Comparison of ENCODE assay signal across 1 cellular context in genomic region chrX:11532291-11533075, GRCh38.
TF ChIP-seq lines count a peak whose summit lies in the region.

No MANE protein-coding gene starts in this region.

TF ChIP-seq in K562, 482 proteins besides CTCF, POLR2A, EP300 and RAD21 (continued from another document):
- no peak for TF ChIP-seq GMEB1 (CRISPR knock-in tag; IDR thresholded peaks at IDR 0.05)
- TF ChIP-seq THRB (CRISPR knock-in tag; conservative IDR thresholded peaks at IDR 0.05) = no peak
- no peak for TF ChIP-seq FOSL1 (tag; conservative IDR thresholded peaks at IDR 0.05)
- TF ChIP-seq PHF21A (IDR thresholded peaks at IDR 0.05; ENCODE audit: borderline replicate concordance, low read depth) = no peak
- no peak for TF ChIP-seq E2F4 (CRISPR knock-in tag; IDR thresholded peaks at IDR 0.05; ENCODE audit: low read depth)
- TF ChIP-seq CREB3L1 (IDR thresholded peaks at IDR 0.05; ENCODE audit: borderline replicate concordance, low read depth) = no peak
- TF ChIP-seq BRCA1 (IDR thresholded peaks at IDR 0.05) = no peak
- TF ChIP-seq BRCA1 (CRISPR knock-in tag; IDR thresholded peaks at IDR 0.05) = no peak
- no peak for TF ChIP-seq CTCFL (IDR thresholded peaks at IDR 0.05; ENCODE audit: borderline replicate concordance, insufficient read depth, low read depth, low read length, poor library complexity, severe bottlenecking)
- TF ChIP-seq XRCC5 (IDR thresholded peaks at IDR 0.05; ENCODE audit: low read depth, low read length) = no peak
- no peak for TF ChIP-seq GABPB1 (CRISPR knock-in tag; IDR thresholded peaks at IDR 0.05)
- no peak for TF ChIP-seq ZKSCAN8 (CRISPR knock-in tag; IDR thresholded peaks at IDR 0.05)
- no peak for TF ChIP-seq NFIC (IDR thresholded peaks at IDR 0.05)
- TF ChIP-seq ZNF551 (CRISPR knock-in tag; IDR thresholded peaks at IDR 0.05) = no peak
- TF ChIP-seq ZNF354B (CRISPR knock-in tag; IDR thresholded peaks at IDR 0.05) = no peak
- TF ChIP-seq KAT8 (IDR thresholded peaks at IDR 0.05; ENCODE audit: low read depth) = no peak
- no peak for TF ChIP-seq BMI1 (IDR thresholded peaks at IDR 0.05; ENCODE audit: low read length)
- TF ChIP-seq TAF15 (IDR thresholded peaks at IDR 0.05; ENCODE audit: low read depth, low read length) = no peak
- TF ChIP-seq NR3C1 (CRISPR knock-in tag; IDR thresholded peaks at IDR 0.05) = no peak
- TF ChIP-seq HNRNPLL (IDR thresholded peaks at IDR 0.05; ENCODE audit: low read depth, low read length, poor library complexity, severe bottlenecking) = no peak
- TF ChIP-seq BCL6 (CRISPR knock-in tag; IDR thresholded peaks at IDR 0.05) = no peak
- TF ChIP-seq SMAD1 (IDR thresholded peaks at IDR 0.05; ENCODE audit: low read depth, low read length, partially characterized antibody) = no peak
- TF ChIP-seq TRIM25 (IDR thresholded peaks at IDR 0.05; ENCODE audit: borderline replicate concordance) = no peak
- TF ChIP-seq NFYB (IDR thresholded peaks at IDR 0.05; ENCODE audit: extremely low read depth, insufficient read length) = peak; percentile 38
- TF ChIP-seq MITF (IDR thresholded peaks at IDR 0.05) = no peak
- TF ChIP-seq ZNF778 (CRISPR knock-in tag; IDR thresholded peaks at IDR 0.05) = no peak
- TF ChIP-seq ARID1B (IDR thresholded peaks at IDR 0.05) = no peak
- no peak for TF ChIP-seq C11orf30 (IDR thresholded peaks at IDR 0.05; ENCODE audit: low read depth)
- peak; percentile 87 for TF ChIP-seq TFE3 (CRISPR knock-in tag; IDR thresholded peaks at IDR 0.05)
- no peak for TF ChIP-seq HMG20A (CRISPR knock-in tag; conservative IDR thresholded peaks at IDR 0.05)
- no peak for TF ChIP-seq XRCC4 (IDR thresholded peaks at IDR 0.05; ENCODE audit: extremely low read depth, insufficient read depth, insufficient read length)
- no peak for TF ChIP-seq ZMIZ1 (IDR thresholded peaks at IDR 0.05; ENCODE audit: low read depth in 2 of 2, low read length in 2 of 2)
- TF ChIP-seq ZNF143 (CRISPR knock-in tag; IDR thresholded peaks at IDR 0.05) = no peak
- no peak for TF ChIP-seq ATF3 (IDR thresholded peaks at IDR 0.05)
- no peak for TF ChIP-seq ATF3 (CRISPR knock-in tag; conservative IDR thresholded peaks at IDR 0.05)
- no peak for TF ChIP-seq ETS1 (conservative IDR thresholded peaks at IDR 0.05; ENCODE audit: control insufficient read depth, low read depth, low read length)
- TF ChIP-seq ELF1 (tag; IDR thresholded peaks at IDR 0.05) = no peak
- no peak for TF ChIP-seq FIP1L1 (IDR thresholded peaks at IDR 0.05; ENCODE audit: low read depth, low read length, poor library complexity, severe bottlenecking)
- no peak for TF ChIP-seq ZNF444 (CRISPR knock-in tag; IDR thresholded peaks at IDR 0.05)
- no peak for TF ChIP-seq STAG1 (CRISPR knock-in tag; IDR thresholded peaks at IDR 0.05; ENCODE audit: borderline replicate concordance)
- TF ChIP-seq HES1 (IDR thresholded peaks at IDR 0.05; ENCODE audit: low read depth) = no peak
- TF ChIP-seq TOE1 (IDR thresholded peaks at IDR 0.05; ENCODE audit: borderline replicate concordance) = peak; percentile 80
- no peak for TF ChIP-seq TOE1 (CRISPR knock-in tag; IDR thresholded peaks at IDR 0.05; ENCODE audit: borderline replicate concordance, low read depth)
- TF ChIP-seq CBFB (CRISPR knock-in tag; IDR thresholded peaks at IDR 0.05) = no peak
